8 cellular contexts compared by ENCODE assay signal in the genomic region with DNA sequence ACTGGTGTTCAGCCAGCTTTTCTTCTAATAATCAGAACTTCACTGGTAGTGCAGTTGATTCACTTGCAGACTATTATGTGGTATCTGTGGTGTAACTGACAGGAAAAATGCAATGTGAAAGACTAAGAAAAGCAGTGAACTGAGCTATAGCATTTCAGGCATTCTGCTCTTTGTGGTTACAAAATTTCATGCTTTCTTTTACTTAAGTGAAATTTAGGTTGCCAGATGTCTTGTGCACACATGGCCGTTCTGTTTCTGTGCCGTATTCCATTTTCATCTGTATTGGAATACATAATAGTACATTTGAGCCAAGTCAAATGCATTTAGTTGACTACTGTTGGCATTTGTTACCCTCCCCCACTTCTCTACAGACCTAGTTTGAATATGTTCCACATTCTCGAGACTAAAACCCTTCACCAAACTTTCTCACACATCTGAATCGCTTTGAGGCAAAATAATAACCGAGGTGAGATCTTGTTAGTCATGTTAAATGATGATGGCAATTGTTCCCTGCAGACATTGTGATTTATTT. TPM values are rescaled to one million over a fixed set of nuclear protein-coding genes. Genes with fewer than 3 reads are reported as not detected.
A peak's percentile ranks its signal among the peaks of the same experiment; 100 is the strongest.
DNase-seq lines count a peak whose midpoint lies in the region; ATAC-seq and TF ChIP-seq lines count a peak whose summit lies in the region.

No MANE protein-coding gene starts in this region.

- peaks cover 34% of the 10 kb centered on the region for H3K9me3 ChIP-seq in BLaER1

- DNase-seq in NCI-H510A treated with DMSO at 0.1 percent for 48 hours (lab: John Stamatoyannopoulos, UW) = no peak
- no peak for DNase-seq in HUDEP-2 (lab: John Stamatoyannopoulos, UW; ENCODE audit: unreplicated experiment in 76 of 76)
- DNase-seq in omental fat pad (ENCODE audit: low spot score) = no peak
- DNase-seq in DMS114 treated with DMSO at 0.1 percent for 48 hours (lab: John Stamatoyannopoulos, UW; ENCODE audit: unreplicated experiment) = no peak

- H3K9ac ChIP-seq in BLaER1 = peak overlapping the region; percentile 66; the same call in 1 of the 2 replicates

- no peaks in the 10 kb centered on the region for H3K27me3 Mint-ChIP-seq in activated naive CD8-positive, alpha-beta T cell

- peak overlapping the region; percentile 9; the same call in 1 of the 2 replicates for H3K4me3 ChIP-seq in BLaER1

- peaks cover 68% of the 10 kb centered on the region for H3K4me1 ChIP-seq in BLaER1

- no peaks in the 10 kb centered on the region for H4K20me1 ChIP-seq in BLaER1

- H3K27ac Mint-ChIP-seq in activated naive CD8-positive, alpha-beta T cell = peak overlapping the region; percentile 65

- peak overlapping the region; percentile 70 for H3K4me2 ChIP-seq in BLaER1

- H3K4me3 Mint-ChIP-seq in activated naive CD8-positive, alpha-beta T cell = peak overlapping the region; percentile 28

- H3K9me3 Mint-ChIP-seq in activated naive CD8-positive, alpha-beta T cell (ENCODE audit: low read depth) = peaks cover 7% of the 10 kb centered on the region

- H3K27ac ChIP-seq in BLaER1 = peak overlapping the region; percentile 87

- no peak for TF ChIP-seq CTCF in omental fat pad (IDR thresholded peaks at IDR 0.05)

- H3K27me3 ChIP-seq in BLaER1 = no peaks in the 10 kb centered on the region

- H3K36me3 ChIP-seq in BLaER1 = no peaks in the 10 kb centered on the region

- H3K4me1 Mint-ChIP-seq in activated naive CD8-positive, alpha-beta T cell (ENCODE audit: low read depth) = peaks cover 27% of the 10 kb centered on the region

- no peaks in the 10 kb centered on the region for H3K36me3 Mint-ChIP-seq in activated naive CD8-positive, alpha-beta T cell

- ATAC-seq in GM19463 (IDR thresholded peaks at IDR 0.05; ENCODE audit: unreplicated experiment) (peak; percentile 80), HG03469 (IDR thresholded peaks at IDR 0.05; ENCODE audit: unreplicated experiment) (peak; percentile 84), omental fat pad (ENCODE audit: low FRiP score) (no peak)

RNA-seq across cellular contexts. Expression of a gene that starts 8.2 kb away (rescaled TPM):
- 1 to 10 TPM in 1 of 4 donors, under 1 TPM in 3; 0.12 to 5.0 (median 0.44) TPM for total RNA-seq in omental fat pad
